In genomic region chr17:34199932-34200534, GRCh38 we compare ENCODE assay signal across 8 cellular contexts. TPM values are rescaled to one million over a fixed set of nuclear protein-coding genes. Genes with fewer than 3 reads are reported as not detected.
DNase-seq lines count a peak whose midpoint lies in the region; ATAC-seq, FAIRE-seq and TF ChIP-seq lines count a peak whose summit lies in the region.

No MANE protein-coding gene starts in this region.

- H3K9me3 ChIP-seq in CD8-positive, alpha-beta T cell (ENCODE audit: low read length) = no peaks in the 10 kb centered on the region
- H3K9me3 ChIP-seq in WERI-Rb-1 (ENCODE audit: severe bottlenecking) (peaks cover 2% of the 10 kb centered on the region), breast epithelium (peaks cover 0 to 5% of the 10 kb centered on the region in 2 donors)

- H3K36me3 ChIP-seq in CD8-positive, alpha-beta T cell (ENCODE audit: insufficient read depth, low read length) = no peaks in the 10 kb centered on the region
- H3K36me3 ChIP-seq in WERI-Rb-1 (no peaks in the 10 kb centered on the region), breast epithelium (no peaks in the 10 kb centered on the region)

- POLR2A ChIA-PET in CD8-positive, alpha-beta T cell (lab: Charles Lee) = interaction anchor here (1.1 kb wide), 1 partner anchor 162 kb away, joined by 5 read pairs; no protein-coding TSS in a partner anchor

- FAIRE-seq in H54 (lab: Jason Lieb, UNC) = peak; percentile 41

- no peak overlapping the region for H3K4me3 Mint-ChIP-seq in CD8-positive, alpha-beta T cell

- no peaks in the 10 kb centered on the region for H3K36me3 Mint-ChIP-seq in CD8-positive, alpha-beta T cell

- H3K27me3 Mint-ChIP-seq in CD8-positive, alpha-beta T cell (ENCODE audit: low read depth) = peaks cover 25% of the 10 kb centered on the region

- H3K4me1 Mint-ChIP-seq in CD8-positive, alpha-beta T cell (ENCODE audit: low read depth) = peaks cover 4% of the 10 kb centered on the region

- TF ChIP-seq POLR2A in H54 (IDR thresholded peaks at IDR 0.05; ENCODE audit: low read depth, low read length) (no peak), breast epithelium (IDR thresholded peaks at IDR 0.05) (no peak)

- peak; percentile 47 to 70 (median 63) for DNase-seq in CD8-positive, alpha-beta T cell
- peak; percentile 45 for DNase-seq in H54 (ENCODE audit: insufficient read length, low spot score)
- DNase-seq in NCI-H2171 treated with DMSO at 0.1 percent for 48 hours (lab: John Stamatoyannopoulos, UW) = peak; percentile 84
- DNase-seq in WERI-Rb-1 = peak; percentile 69
- DNase-seq in breast epithelium (ENCODE audit: low spot score in 2 of 2) = peak; percentile 74 to 78
- peak; percentile 86 for DNase-seq in inferior parietal cortex (ENCODE audit: extremely low spot score)
- peak; percentile 50 to 61 for DNase-seq in stimulated activated CD4-positive, alpha-beta T cell treated with anti-CD3 and anti-CD28 coated beads, Interleukin-15, amount 100 ng/mL, for 48 hours (ENCODE audit: low read depth in 2 of 2)

- no peak overlapping the region for H3K4me3 ChIP-seq in CD8-positive, alpha-beta T cell (ENCODE audit: low read depth, low read length)
- H3K4me3 ChIP-seq in WERI-Rb-1 (ENCODE audit: low read depth, low read length) = no peak overlapping the region
- no peak overlapping the region for H3K4me3 ChIP-seq in breast epithelium

- peak; percentile 92 for ATAC-seq in CD8-positive, alpha-beta T cell
- ATAC-seq in GM18868 (IDR thresholded peaks at IDR 0.05; ENCODE audit: unreplicated experiment) = no peak

- H3K27ac ChIP-seq in CD8-positive, alpha-beta T cell (ENCODE audit: low read depth, low read length) = no peak overlapping the region
- H3K27ac ChIP-seq in WERI-Rb-1 (no peak overlapping the region), breast epithelium (no peak overlapping the region)

- peak; percentile 100 for TF ChIP-seq CTCF in CD8-positive, alpha-beta T cell (IDR thresholded peaks at IDR 0.05)
- TF ChIP-seq CTCF in WERI-Rb-1 (IDR thresholded peaks at IDR 0.05; ENCODE audit: low read depth, low read length) (peak; percentile 100), breast epithelium (IDR thresholded peaks at IDR 0.05) (peak; percentile 100)

- H3K27me3 ChIP-seq in CD8-positive, alpha-beta T cell (ENCODE audit: insufficient read depth, low read length) = no peaks in the 10 kb centered on the region
- H3K27me3 ChIP-seq in WERI-Rb-1 (ENCODE audit: insufficient read depth, low read depth, severe bottlenecking) (peaks cover 64% of the 10 kb centered on the region), breast epithelium (peaks cover 0 to 3% of the 10 kb centered on the region in 2 donors)

- intact Hi-C loops in CD8-positive, alpha-beta T cell (cut with DNase I, micrococcal nuclease) = loop anchor here (1.0 to 5.0 kb wide), 4 partner anchors 161 to 1547 kb away; partner anchors contain the start of gene RAD51D (in 2 of the 2)
- intact Hi-C loops in breast epithelium (cut with DNase I; ENCODE audit: low total_unique reads) = loop anchor here (10.0 kb wide), 1 partner anchor 165 kb away; the partner anchor contains the start of gene CCL1

- no peak overlapping the region for H3K27ac Mint-ChIP-seq in CD8-positive, alpha-beta T cell

- CTCF ChIA-PET in CD8-positive, alpha-beta T cell (lab: Charles Lee) = interaction anchor here (0.6 to 7.6 kb wide), 14 partner anchors 8 to 161 kb away, joined by 3 to 77 read pairs (median 3); partner anchors contain the start of genes CCL1 and CCL13

- H3K9me3 Mint-ChIP-seq in CD8-positive, alpha-beta T cell = no peaks in the 10 kb centered on the region

- H3K4me1 ChIP-seq in CD8-positive, alpha-beta T cell (ENCODE audit: insufficient read depth, low read length) = no peaks in the 10 kb centered on the region
- H3K4me1 ChIP-seq in breast epithelium = no peaks in the 10 kb centered on the region

RNA-seq across cellular contexts. Expression of gene CCL2, which starts 55.1 kb away (rescaled TPM):
- total RNA-seq in CD8-positive, alpha-beta T cell = not detected
- 10 to 100 TPM in 2 of 3 donors, 1 to 10 TPM in 1; 7.4 to 64.4 (median 26.5) TPM for total RNA-seq in breast epithelium

Comparison
In these comparisons a context has a peak if more than half of its experiments do, and no peak if none do; other contexts are left out.
1. RNA of gene CCL2, which starts 55.1 kb away (total RNA-seq): 7.4 to 64.4 TPM in breast epithelium; not detected in CD8-positive, alpha-beta T cell; every median in the first group is over 4 times any median in the second.
2. Peak in every context shown above with its lines, with median percentiles within 50 percentile points of each other: DNase-seq and CTCF ChIP-seq.